Comparison of ENCODE assay signal across 8 cellular contexts in the genomic region with DNA sequence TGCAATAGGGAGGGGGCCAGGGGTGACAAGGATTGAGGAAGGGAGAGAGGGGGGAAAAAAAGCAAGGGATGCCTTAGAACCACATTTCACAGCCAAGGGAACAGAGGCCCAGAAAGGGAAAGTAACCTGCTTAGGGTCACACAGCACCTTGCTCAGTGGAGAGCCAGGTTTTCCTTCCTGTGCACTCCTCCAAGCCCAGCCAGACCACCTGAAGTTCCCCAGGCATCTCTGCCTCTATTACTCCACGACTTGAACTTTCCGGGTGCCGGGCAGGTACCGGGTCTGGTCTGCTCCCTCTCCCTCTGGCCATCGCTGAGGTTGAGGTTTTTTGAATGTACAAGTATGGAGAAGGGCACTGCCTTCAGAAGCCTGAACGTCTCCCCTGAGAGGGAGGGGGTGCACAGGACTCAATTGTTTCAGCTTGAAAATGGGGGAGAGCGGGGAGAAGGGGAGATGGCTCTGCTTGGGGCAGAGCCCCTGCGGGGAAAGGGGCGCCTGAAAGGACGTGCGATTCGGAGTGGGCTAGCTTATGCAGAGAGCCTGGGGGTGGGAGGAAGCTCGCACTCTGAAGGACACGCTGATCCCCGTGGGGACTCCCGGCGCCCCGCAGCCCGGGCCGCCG. TPM values are rescaled to one million over a fixed set of nuclear protein-coding genes. Genes with fewer than 3 reads are reported as not detected.
A peak's percentile ranks its signal among the peaks of the same experiment; 100 is the strongest.
DNase-seq lines count a peak whose midpoint lies in the region; ATAC-seq and TF ChIP-seq lines count a peak whose summit lies in the region.

No MANE protein-coding gene starts in this region.

- peaks cover 4% of the 10 kb centered on the region for H3K27me3 Mint-ChIP-seq in activated CD4-positive, alpha-beta memory T cell treated with anti-CD3 and anti-CD28 coated beads, Interleukin-2, amount 10 ng/mL, durations not matched to agents 7 days and 5 days

- H3K4me1 ChIP-seq in iPS-15b (ENCODE audit: control insufficient read depth, insufficient read depth, low read length) (peaks cover 23% of the 10 kb centered on the region), suprapubic skin (peaks cover 89% of the 10 kb centered on the region)

- POLR2A ChIA-PET in activated CD4-positive, alpha-beta memory T cell treated with anti-CD3 and anti-CD28 coated beads, Interleukin-2, amount 10 ng/mL, durations not matched to agents 7 days and 5 days (lab: Charles Lee) = interaction anchor here (0.8 to 2.7 kb wide), 8 partner anchors 8 to 286 kb away, joined by 3 to 20 read pairs (median 6); no protein-coding TSS in a partner anchor
- POLR2A ChIA-PET in GM10248 (lab: Yijun Ruan, JAX) = interaction anchor here (0.6 to 1.3 kb wide), 2 partner anchors 7 to 136 kb away, joined by 3 to 4 read pairs; no protein-coding TSS in a partner anchor

- H3K9me3 Mint-ChIP-seq in activated CD4-positive, alpha-beta memory T cell treated with anti-CD3 and anti-CD28 coated beads, Interleukin-2, amount 10 ng/mL, durations not matched to agents 7 days and 5 days = no peaks in the 10 kb centered on the region

- peak overlapping the region; percentile 91 for H3K4me3 ChIP-seq in iPS-15b (ENCODE audit: low read depth, low read length)
- peak overlapping the region; percentile 73 for H3K4me3 ChIP-seq in suprapubic skin

- CTCF ChIA-PET in activated CD4-positive, alpha-beta memory T cell treated with anti-CD3 and anti-CD28 coated beads, Interleukin-2, amount 10 ng/mL, durations not matched to agents 7 days and 5 days (lab: Charles Lee) = interaction anchor here (1.5 to 3.0 kb wide), 4 partner anchors 13 to 22 kb away, joined by 3 to 14 read pairs (median 5); no protein-coding TSS in a partner anchor
- CTCF ChIA-PET in GM10248 (lab: Yijun Ruan, JAX) = interaction anchor here (1.0 to 2.1 kb wide), 4 partner anchors 15 to 36 kb away, joined by 3 to 5 read pairs (median 4); no protein-coding TSS in a partner anchor

- TF ChIP-seq CTCF in suprapubic skin (IDR thresholded peaks at IDR 0.05) (no peak), GM10248 (IDR thresholded peaks at IDR 0.05; ENCODE audit: control extremely low read depth, extremely low read depth, low read depth, missing control alignments) (no peak)

- H3K27ac ChIP-seq in suprapubic skin = peak overlapping the region; percentile 96

- ATAC-seq in HG03520 (IDR thresholded peaks at IDR 0.05; ENCODE audit: unreplicated experiment) = no peak

- H3K9me3 ChIP-seq in iPS-15b (ENCODE audit: control insufficient read depth, insufficient read depth, low read length) = no peaks in the 10 kb centered on the region
- no peaks in the 10 kb centered on the region for H3K9me3 ChIP-seq in suprapubic skin

- TF ChIP-seq EP300 in suprapubic skin (IDR thresholded peaks at IDR 0.05) = no peak

- WGBS in suprapubic skin = 17% methylated on average over 19 of the region's 21 CpGs

- H3K9ac ChIP-seq in iPS-15b (ENCODE audit: low read depth, low read length) = peak overlapping the region; percentile 75

- TF ChIP-seq POLR2A in suprapubic skin (IDR thresholded peaks at IDR 0.05) = no peak

- peak overlapping the region; percentile 93 for H3K27ac Mint-ChIP-seq in activated CD4-positive, alpha-beta memory T cell treated with anti-CD3 and anti-CD28 coated beads, Interleukin-2, amount 10 ng/mL, durations not matched to agents 7 days and 5 days

- no peaks in the 10 kb centered on the region for H3K36me3 Mint-ChIP-seq in activated CD4-positive, alpha-beta memory T cell treated with anti-CD3 and anti-CD28 coated beads, Interleukin-2, amount 10 ng/mL, durations not matched to agents 7 days and 5 days (ENCODE audit: low read depth)

- peaks cover 12% of the 10 kb centered on the region for H3K36me3 ChIP-seq in iPS-15b (ENCODE audit: control insufficient read depth, insufficient read depth, low read length)
- H3K36me3 ChIP-seq in suprapubic skin = peaks cover 5% of the 10 kb centered on the region

- peak; percentile 58 for DNase-seq in DMS53 (lab: John Stamatoyannopoulos, UW)
- no peak for DNase-seq in DMS53 treated with DMSO at 0.1 percent for 48 hours (lab: John Stamatoyannopoulos, UW; ENCODE audit: unreplicated experiment)
- no peak for DNase-seq in activated CD4-positive, alpha-beta memory T cell treated with anti-CD3 and anti-CD28 coated beads, Interleukin-2, amount 10 ng/mL, durations not matched to agents 7 days and 5 days
- no peak for DNase-seq in suprapubic skin (ENCODE audit: low spot score in 2 of 2)
- no peak for DNase-seq in NCI-H2081 (lab: John Stamatoyannopoulos, UW)
- DNase-seq in GM10248 (ENCODE audit: extremely low spot score) = no peak

- H3K4me3 Mint-ChIP-seq in activated CD4-positive, alpha-beta memory T cell treated with anti-CD3 and anti-CD28 coated beads, Interleukin-2, amount 10 ng/mL, durations not matched to agents 7 days and 5 days = peak overlapping the region; percentile 99

- peaks cover 33% of the 10 kb centered on the region for H3K4me1 Mint-ChIP-seq in activated CD4-positive, alpha-beta memory T cell treated with anti-CD3 and anti-CD28 coated beads, Interleukin-2, amount 10 ng/mL, durations not matched to agents 7 days and 5 days

- no peaks in the 10 kb centered on the region for H3K27me3 ChIP-seq in iPS-15b (ENCODE audit: control insufficient read depth, insufficient read depth, low read length)
- H3K27me3 ChIP-seq in suprapubic skin = no peaks in the 10 kb centered on the region

RNA-seq across cellular contexts. Expression of gene SERPINH1, which starts 0.5 kb away (rescaled TPM):
- total RNA-seq in activated CD4-positive, alpha-beta memory T cell treated with anti-CD3 and anti-CD28 coated beads, Interleukin-2, amount 10 ng/mL, durations not matched to agents 7 days and 5 days = 10 to 100 TPM; 12.2 to 13.3 TPM
- total RNA-seq in suprapubic skin = 100 to 1,000 TPM in 2 of 4 donors, 10 to 100 TPM in 2; 56.9 to 111 (median 95.5) TPM

RNA-seq across cellular contexts. Expression of gene GDPD5, which starts 35.8 kb away (rescaled TPM):
- total RNA-seq in activated CD4-positive, alpha-beta memory T cell treated with anti-CD3 and anti-CD28 coated beads, Interleukin-2, amount 10 ng/mL, durations not matched to agents 7 days and 5 days = 100 to 1,000 TPM; 107 to 109 TPM
- 10 to 100 TPM in 1 of 4 donors, 1 to 10 TPM in 3; 2.3 to 13.4 (median 5.4) TPM for total RNA-seq in suprapubic skin

Comparison
In these comparisons a context has a peak if more than half of its experiments do, and no peak if none do; other contexts are left out.
1. RNA of gene SERPINH1, which starts 0.5 kb away (total RNA-seq): 56.9 to 111 TPM in suprapubic skin; 12.2 to 13.3 TPM in activated CD4-positive, alpha-beta memory T cell treated with anti-CD3 and anti-CD28 coated beads, Interleukin-2, amount 10 ng/mL, durations not matched to agents 7 days and 5 days; every median in the first group is over 4 times any median in the second.
2. RNA of gene GDPD5, which starts 35.8 kb away (total RNA-seq): 107 to 109 TPM in activated CD4-positive, alpha-beta memory T cell treated with anti-CD3 and anti-CD28 coated beads, Interleukin-2, amount 10 ng/mL, durations not matched to agents 7 days and 5 days; 2.3 to 13.4 TPM in suprapubic skin; every median in the first group is over 4 times any median in the second.